18 cellular contexts compared by ENCODE assay signal in the genomic region with DNA sequence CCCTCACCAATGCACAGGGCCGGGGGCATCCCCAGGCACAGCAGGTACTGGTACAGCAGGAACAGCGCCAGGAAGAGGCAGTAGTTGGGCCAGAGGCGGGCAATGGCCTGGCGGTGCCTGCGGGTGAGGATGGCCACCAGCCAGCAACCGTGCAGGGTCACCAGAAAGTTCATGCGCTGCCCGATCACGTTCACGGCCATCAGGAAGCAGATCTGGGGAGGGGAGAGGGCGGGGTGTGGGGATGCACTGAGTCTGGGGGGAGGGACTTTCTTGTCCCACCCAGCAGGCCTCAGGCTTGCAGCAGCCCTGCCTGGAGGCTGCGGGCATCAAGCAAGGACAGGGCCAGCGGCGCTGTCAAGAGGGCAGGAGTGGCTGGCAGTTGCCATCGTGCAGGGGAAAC. TPM values are rescaled to one million over a fixed set of nuclear protein-coding genes. Genes with fewer than 3 reads are reported as not detected.
DNase-seq lines count a peak whose midpoint lies in the region; ATAC-seq and TF ChIP-seq lines count a peak whose summit lies in the region.
"Had no signal": no experiment of that assay in that cellular context is flagged by ENCODE, and none has a peak within 500 bp of the region (broad histone marks: within the 10 kb centered on the region; RNA-seq: fewer than 3 reads in every experiment).

No MANE protein-coding gene starts in this region.

- intact Hi-C loops in CD4-positive, alpha-beta T cell (cut with DNase I, micrococcal nuclease), result no loop called here
- intact Hi-C loops in left colon (cut with DNase I, micrococcal nuclease), result no loop called here
- intact Hi-C loops in head of caudate nucleus (cut with DNase I), result no loop called here

- H3K4me1 Mint-ChIP-seq in CD4-positive, alpha-beta T cell (ENCODE audit: low read depth), result no peaks in the 10 kb centered on the region

- H3K27me3 ChIP-seq in CD4-positive, alpha-beta T cell (ENCODE audit: control insufficient read depth, insufficient read depth, low read length), result no peaks in the 10 kb centered on the region

- in situ Hi-C loops in Caki2 (cut with HindIII; ENCODE audit: low pct_unique_long_range_greater_than_20kb, low sequenced_read_pairs), result no loop called here

- H3K9me3 Mint-ChIP-seq in CD4-positive, alpha-beta T cell, result no peaks in the 10 kb centered on the region
- H3K9me3 Mint-ChIP-seq: activated T-helper 2 cell treated with anti-CD3 and anti-CD28 coated beads, Interferon-gamma antibody, Interleukin-2, Interleukin-4, amounts not matched to agents 10 μg/mL and 5 μg/mL and 100 μg/mL, durations not matched to agents 14 hours and 24 hours and 36 hours; brain; T-cell had no signal

- H3K27me3 Mint-ChIP-seq in CD4-positive, alpha-beta T cell, result no peaks in the 10 kb centered on the region
- H3K27me3 Mint-ChIP-seq: brain, T-cell had no signal

- TF ChIP-seq CTCF in 22Rv1 (IDR thresholded peaks at IDR 0.05), result no peak
- TF ChIP-seq CTCF in CD4-positive, alpha-beta T cell (IDR thresholded peaks at IDR 0.05), result no peak

- POLR2A ChIA-PET in CD4-positive, alpha-beta T cell (lab: Charles Lee), result no interaction called here

- ATAC-seq in esophagus mucosa, result peak; percentile 16
- no peak for ATAC-seq in CD4-positive, alpha-beta T cell (ENCODE audit: poor library complexity)
- ATAC-seq in left colon, result no peak
- ATAC-seq: T-cell had no signal

- CTCF ChIA-PET in CD4-positive, alpha-beta T cell (lab: Charles Lee), result no interaction called here

- no peaks in the 10 kb centered on the region for H3K9me3 ChIP-seq in CD4-positive, alpha-beta T cell (ENCODE audit: control insufficient read depth, low read length)

- peak; percentile 43 for DNase-seq in Caki2 (ENCODE audit: low read depth)
- peak; percentile 36 for DNase-seq in NCI-H2196 (lab: John Stamatoyannopoulos, UW; ENCODE audit: unreplicated experiment)
- DNase-seq in CD4-positive, alpha-beta T cell, result no peak
- DNase-seq in kidney tubule cell (ENCODE audit: low spot score), result no peak
- no peak for DNase-seq in left colon
- DNase-seq in head of caudate nucleus, result no peak
- DNase-seq: activated CD4-positive, alpha-beta T cell treated with anti-CD3 and anti-CD28 coated beads for 4 hours; C1 segment of cervical spinal cord; effector CD8-positive, alpha-beta T cell; foreskin fibroblast; GDM1; NCI-H187 treated with DMSO at 0.1 percent for 48 hours; stimulated activated CD4-positive, alpha-beta T cell treated with anti-CD3 and anti-CD28 coated beads, Interleukin-2, amount 100 ng/mL, for 24 hours; T-cell had no signal

- H3K27ac ChIP-seq in 22Rv1, result 0 out of 2 replicates have a peak overlapping the region, but pooled peaks have one; percentile 23
- H3K27ac ChIP-seq in CD4-positive, alpha-beta T cell (ENCODE audit: low read depth, low read length), result no peak overlapping the region

- H3K27ac Mint-ChIP-seq in CD4-positive, alpha-beta T cell, result no peak overlapping the region
- H3K27ac Mint-ChIP-seq: activated T-helper 2 cell treated with anti-CD3 and anti-CD28 coated beads, Interferon-gamma antibody, Interleukin-2, Interleukin-4, amounts not matched to agents 10 μg/mL and 5 μg/mL and 100 μg/mL, durations not matched to agents 14 hours and 24 hours and 36 hours had no signal

- H3K36me3 Mint-ChIP-seq in CD4-positive, alpha-beta T cell (ENCODE audit: low read depth), result peaks cover 14% of the 10 kb centered on the region
- H3K36me3 Mint-ChIP-seq: brain had no signal

- no peak overlapping the region for H3K4me3 Mint-ChIP-seq in CD4-positive, alpha-beta T cell
- H3K4me3 Mint-ChIP-seq: brain, T-cell had no signal

RNA-seq across cellular contexts. Expression of a gene that starts 25.4 kb away (rescaled TPM):
- total RNA-seq in Caki2 (2014; rRNA removed; shearing (Covaris generic); ENCODE audit: low replicate concordance), result 26.9 and 36.2 TPM in 2 replicates
- total RNA-seq in esophagus mucosa, result 14.3 TPM
- 10 to 100 TPM; 39.3 to 44.0 TPM for total RNA-seq in CD4-positive, alpha-beta T cell
- 10 to 100 TPM in 1 of 2 donors, 1 to 10 TPM in 1; 9.8 to 15.0 TPM for total RNA-seq in left colon

RNA-seq across cellular contexts. Expression of a gene that starts 25.5 kb away (rescaled TPM):
- 24.4 and 27.5 TPM in 2 replicates for total RNA-seq in Caki2 (2014; rRNA removed; shearing (Covaris generic); ENCODE audit: low replicate concordance)
- total RNA-seq in esophagus mucosa, result 4.7 TPM
- 100 to 1,000 TPM; 334 to 355 TPM for total RNA-seq in CD4-positive, alpha-beta T cell
- 10 to 100 TPM; 11.4 to 12.0 TPM for total RNA-seq in left colon

RNA-seq across cellular contexts. Expression of a gene that starts 45.4 kb away (rescaled TPM):
- total RNA-seq in Caki2 (2014; rRNA removed; shearing (Covaris generic); ENCODE audit: low replicate concordance), result 0.88 TPM in 1 of 2 replicates, not detected in the other
- 0.28 TPM for total RNA-seq in esophagus mucosa
- total RNA-seq in CD4-positive, alpha-beta T cell, result 1 to 10 TPM; 3.0 to 3.5 TPM
- under 1 TPM; 0.15 to 0.92 TPM for total RNA-seq in left colon

RNA-seq across cellular contexts. Expression of a gene that starts 53.3 kb away (rescaled TPM):
- 81.1 and 82.0 TPM in 2 replicates for total RNA-seq in Caki2 (2014; rRNA removed; shearing (Covaris generic); ENCODE audit: low replicate concordance)
- total RNA-seq in esophagus mucosa (64.7 TPM), left colon (100 to 1,000 TPM; 118 to 146 TPM)
- total RNA-seq in CD4-positive, alpha-beta T cell, result 100 to 1,000 TPM; 142 to 146 TPM

Comparison
In these comparisons a context has a peak if more than half of its experiments do, and no peak if none do; other contexts are left out.
1. DNase-seq: peak in Caki2 (single experiment) and NCI-H2196 (single experiment); none in CD4-positive, alpha-beta T cell (0 of 10), kidney tubule cell (single experiment), left colon (0 of 2) and head of caudate nucleus (0 of 42).
2. RNA of a gene that starts 25.5 kb away (total RNA-seq): 334 to 355 TPM in CD4-positive, alpha-beta T cell; 24.4 to 27.5 TPM in Caki2, 11.4 to 12.0 TPM in left colon and 4.7 TPM in esophagus mucosa (single experiment); every median in the first group is over 10 times any median in the second.